ENCODE assay signal across 16 cellular contexts in genomic region chr5:176906126-176906525, GRCh38. TPM values are rescaled to one million over a fixed set of nuclear protein-coding genes. Genes with fewer than 3 reads are reported as not detected.
DNase-seq lines count a peak whose midpoint lies in the region; TF ChIP-seq lines count a peak whose summit lies in the region.
"Had no signal": no experiment of that assay in that cellular context is flagged by ENCODE, and none has a peak within 500 bp of the region (broad histone marks: within the 10 kb centered on the region; RNA-seq: fewer than 3 reads in every experiment).

No MANE protein-coding gene starts in this region.

- H4K20me1 ChIP-seq in neural progenitor cell (ENCODE audit: low read depth) = peaks cover 10% of the 10 kb centered on the region

- H3K4me1 Mint-ChIP-seq in activated naive CD4-positive, alpha-beta T cell treated with anti-CD3 and anti-CD28 coated beads, Interleukin-2, amount 50 U/mL, for 24 hours = peaks cover 30% of the 10 kb centered on the region
- peaks cover 62% of the 10 kb centered on the region for H3K4me1 Mint-ChIP-seq in neural progenitor cell

- H3K36me3 Mint-ChIP-seq in activated naive CD4-positive, alpha-beta T cell treated with anti-CD3 and anti-CD28 coated beads, Interleukin-2, amount 50 U/mL, for 24 hours = peaks cover 34% of the 10 kb centered on the region
- peaks cover 36% of the 10 kb centered on the region for H3K36me3 Mint-ChIP-seq in neural progenitor cell

- peak overlapping the region; percentile 79 for H3K27ac Mint-ChIP-seq in activated naive CD4-positive, alpha-beta T cell treated with anti-CD3 and anti-CD28 coated beads, Interleukin-2, amount 50 U/mL, for 24 hours
- peak overlapping the region; percentile 26 for H3K27ac Mint-ChIP-seq in neural progenitor cell
- H3K27ac Mint-ChIP-seq: H9 had no signal

- no peaks in the 10 kb centered on the region for H3K9me3 ChIP-seq in neural progenitor cell (ENCODE audit: low read depth)
- H3K9me3 ChIP-seq: BLaER1 had no signal

- no peaks in the 10 kb centered on the region for H3K27me3 ChIP-seq in neural progenitor cell
- H3K27me3 ChIP-seq: BLaER1 had no signal

- H3K4me2 ChIP-seq in neural progenitor cell = no peak overlapping the region
- H3K4me2 ChIP-seq: BLaER1 had no signal

- H3K9ac ChIP-seq in neural progenitor cell = no peak overlapping the region
- H3K9ac ChIP-seq: BLaER1 had no signal

- H3K27ac ChIP-seq in neural progenitor cell = no peak overlapping the region
- H3K27ac ChIP-seq: BLaER1 had no signal

- H3K27me3 Mint-ChIP-seq in activated naive CD4-positive, alpha-beta T cell treated with anti-CD3 and anti-CD28 coated beads, Interleukin-2, amount 50 U/mL, for 24 hours = no peaks in the 10 kb centered on the region
- peaks cover 4% of the 10 kb centered on the region for H3K27me3 Mint-ChIP-seq in neural progenitor cell (ENCODE audit: insufficient read depth, low read depth)
- H3K27me3 Mint-ChIP-seq: CD4-positive, alpha-beta memory T cell had no signal

- H3F3A ChIP-seq in neural progenitor cell (ENCODE audit: low read depth) = no peaks in the 10 kb centered on the region

- H2AFZ ChIP-seq in neural progenitor cell (replicated peaks) = no peak overlapping the region

- no peak overlapping the region for H3K4me3 ChIP-seq in neural progenitor cell
- H3K4me3 ChIP-seq: BLaER1, GM12878 had no signal

- H3K4me3 Mint-ChIP-seq in activated naive CD4-positive, alpha-beta T cell treated with anti-CD3 and anti-CD28 coated beads, Interleukin-2, amount 50 U/mL, for 24 hours = no peak overlapping the region
- H3K4me3 Mint-ChIP-seq in neural progenitor cell = no peak overlapping the region
- H3K4me3 Mint-ChIP-seq: CD14-positive monocyte; CD4-positive, alpha-beta memory T cell; H9 had no signal

- no peaks in the 10 kb centered on the region for H3K9me3 Mint-ChIP-seq in activated naive CD4-positive, alpha-beta T cell treated with anti-CD3 and anti-CD28 coated beads, Interleukin-2, amount 50 U/mL, for 24 hours
- no peaks in the 10 kb centered on the region for H3K9me3 Mint-ChIP-seq in neural progenitor cell
- H3K9me3 Mint-ChIP-seq: CD14-positive monocyte; CD4-positive, alpha-beta memory T cell; H9 had no signal

- no peak for DNase-seq in activated naive CD4-positive, alpha-beta T cell treated with anti-CD3 and anti-CD28 coated beads, Interleukin-2, amount 50 U/mL, for 16 hours
- DNase-seq in cerebellar cortex (ENCODE audit: low spot score) = peak; percentile 93
- DNase-seq in glomerular visceral epithelial cell (ENCODE audit: extremely low spot score) = peak; percentile 27
- DNase-seq in neural progenitor cell (ENCODE audit: low spot score) = no peak
- DNase-seq in OCI-M1 (lab: John Stamatoyannopoulos, UW) = no peak
- no peak for DNase-seq in activated CD4-positive, alpha-beta T cell treated with anti-CD3 and anti-CD28 coated beads for 4 hours
- no peak for DNase-seq in medulla oblongata (ENCODE audit: extremely low spot score)
- DNase-seq: 8988T; CD4-positive, alpha-beta memory T cell; DMS79 treated with DMSO at 0.1 percent for 48 hours; H9 had no signal

- peaks cover 6% of the 10 kb centered on the region for H3K4me1 ChIP-seq in neural progenitor cell
- H3K4me1 ChIP-seq: BLaER1 had no signal

- no peak for TF ChIP-seq CTCF in neural progenitor cell (IDR thresholded peaks at IDR 0.05)

- no peaks in the 10 kb centered on the region for H3K79me2 ChIP-seq in neural progenitor cell (ENCODE audit: low read depth)

- peaks cover 21% of the 10 kb centered on the region for H3K36me3 ChIP-seq in neural progenitor cell

RNA-seq across cellular contexts. Expression of gene HK3, which starts 7.0 kb away (rescaled TPM):
- not detected in 2 replicates for total RNA-seq in neural progenitor cell (ENCODE audit: low replicate concordance)
- total RNA-seq: H1, H9 had no signal

Comparison
In these comparisons a context has a peak if more than half of its experiments do, and no peak if none do; other contexts are left out.
1. DNase-seq: peak in cerebellar cortex (single experiment) and glomerular visceral epithelial cell (single experiment); none in activated naive CD4-positive, alpha-beta T cell treated with anti-CD3 and anti-CD28 coated beads, Interleukin-2, amount 50 U/mL, for 16 hours (single experiment), neural progenitor cell (single experiment), OCI-M1 (single experiment), activated CD4-positive, alpha-beta T cell treated with anti-CD3 and anti-CD28 coated beads for 4 hours (0 of 2) and medulla oblongata (single experiment).